In genomic region chr3:187709155-187709554, GRCh38 we compare ENCODE assay signal across 19 cellular contexts. TPM values are rescaled to one million over a fixed set of nuclear protein-coding genes. Genes with fewer than 3 reads are reported as not detected.
DNase-seq lines count a peak whose midpoint lies in the region; ATAC-seq and TF ChIP-seq lines count a peak whose summit lies in the region.
"Had no signal": no experiment of that assay in that cellular context is flagged by ENCODE, and none has a peak within 500 bp of the region (broad histone marks: within the 10 kb centered on the region; RNA-seq: fewer than 3 reads in every experiment).

No MANE protein-coding gene starts in this region.

- H3K4me1 ChIP-seq in GM23338 (ENCODE audit: insufficient read depth) (no peaks in the 10 kb centered on the region), Panc1 (ENCODE audit: control insufficient read depth, insufficient read depth, low read length) (no peaks in the 10 kb centered on the region)
- H3K4me1 ChIP-seq: thyroid gland had no signal

- intact Hi-C loops in Panc1 (cut with micrococcal nuclease; ENCODE audit: unreplicated experiment), result no loop called here

- H3K27ac Mint-ChIP-seq in GM23338, result no peak overlapping the region
- no peak overlapping the region for H3K27ac Mint-ChIP-seq in activated naive CD4-positive, alpha-beta T cell treated with anti-CD3 and anti-CD28 coated beads, Interleukin-2, amount 50 U/mL, for 72 hours
- H3K27ac Mint-ChIP-seq: activated naive CD4-positive, alpha-beta T cell treated with anti-CD3 and anti-CD28 coated beads, Interleukin-2, amount 50 U/mL, for 24 hours had no signal

- H3K4me2 ChIP-seq in GM23338, result no peak overlapping the region

- no peaks in the 10 kb centered on the region for H3K27me3 Mint-ChIP-seq in GM23338 (ENCODE audit: insufficient read depth, low read depth, poor library complexity)
- H3K27me3 Mint-ChIP-seq: activated naive CD4-positive, alpha-beta T cell treated with anti-CD3 and anti-CD28 coated beads, Interleukin-2, amount 50 U/mL, for 24 hours had no signal

- H3K36me3 ChIP-seq in GM23338 (ENCODE audit: insufficient read depth) (no peaks in the 10 kb centered on the region), Panc1 (ENCODE audit: control insufficient read depth, insufficient read depth, low read length) (no peaks in the 10 kb centered on the region)
- H3K36me3 ChIP-seq: thyroid gland had no signal

- H3K9me3 Mint-ChIP-seq in GM23338, result no peaks in the 10 kb centered on the region
- no peaks in the 10 kb centered on the region for H3K9me3 Mint-ChIP-seq in activated naive CD4-positive, alpha-beta T cell treated with anti-CD3 and anti-CD28 coated beads, Interleukin-2, amount 50 U/mL, for 72 hours
- H3K9me3 Mint-ChIP-seq: activated naive CD4-positive, alpha-beta T cell treated with anti-CD3 and anti-CD28 coated beads, Interleukin-2, amount 50 U/mL, for 24 hours; neural crest cell had no signal

- H3K27ac ChIP-seq in AG04450 (ENCODE audit: low read depth, low read length) (no peak overlapping the region), GM23338 (ENCODE audit: low read depth) (no peak overlapping the region), Panc1 (ENCODE audit: low read length) (no peak overlapping the region)
- H3K27ac ChIP-seq: thyroid gland had no signal

- H2AFZ ChIP-seq in GM23338, result no peak overlapping the region

- no peak overlapping the region for H3K4me3 ChIP-seq in AG04450 (ENCODE audit: low read depth, low read length)
- no peak overlapping the region for H3K4me3 ChIP-seq in GM23338
- no peak overlapping the region for H3K4me3 ChIP-seq in Panc1 (ENCODE audit: low read depth in 2 of 2, low read length in 2 of 2)
- H3K4me3 ChIP-seq in fibroblast of villous mesenchyme (ENCODE audit: low read depth, low read length), result no peak overlapping the region
- H3K4me3 ChIP-seq: thyroid gland had no signal

- peak; percentile 83 for ATAC-seq in GM23338
- ATAC-seq in Panc1, result peak; percentile 83; the same call in 1 of the 2 replicates
- no peak for ATAC-seq in GM18873 (IDR thresholded peaks at IDR 0.05; ENCODE audit: low FRiP score, unreplicated experiment)
- ATAC-seq in HG03025 (IDR thresholded peaks at IDR 0.05; ENCODE audit: low FRiP score, unreplicated experiment), result no peak
- no peak for ATAC-seq in activated naive CD4-positive, alpha-beta T cell treated with anti-CD3 and anti-CD28 coated beads, Interleukin-2, amount 50 U/mL, for 72 hours
- ATAC-seq: sciatic nerve had no signal

- no peak overlapping the region for H3K4me3 Mint-ChIP-seq in GM23338
- H3K4me3 Mint-ChIP-seq: activated naive CD4-positive, alpha-beta T cell treated with anti-CD3 and anti-CD28 coated beads, Interleukin-2, amount 50 U/mL, for 24 hours; neural crest cell had no signal

- H3K27me3 ChIP-seq in AG04450 (ENCODE audit: control insufficient read depth, insufficient read depth, low read length) (no peaks in the 10 kb centered on the region), GM23338 (ENCODE audit: insufficient read depth) (no peaks in the 10 kb centered on the region), Panc1 (ENCODE audit: control insufficient read depth, insufficient read depth, low read length) (no peaks in the 10 kb centered on the region)
- H3K27me3 ChIP-seq: thyroid gland had no signal

- in situ Hi-C loops in Panc1 (cut with HindIII; ENCODE audit: low pct_unique_long_range_greater_than_20kb, low sequenced_read_pairs), result no loop called here

- peaks cover 2% of the 10 kb centered on the region; the same call in 1 of the 3 replicates for H3K4me1 Mint-ChIP-seq in GM23338
- H3K4me1 Mint-ChIP-seq: neural crest cell had no signal

- H3K79me2 ChIP-seq in GM23338 (replicated peaks; ENCODE audit: insufficient read depth), result no peaks in the 10 kb centered on the region

- no peak for DNase-seq in AG04450 (ENCODE audit: low read depth, low spot score)
- DNase-seq in GM23338 (ENCODE audit: low spot score), result peak; percentile 53
- no peak for DNase-seq in Panc1 (ENCODE audit: low read depth, low spot score)
- DNase-seq in fibroblast of villous mesenchyme (ENCODE audit: low read depth), result no peak
- no peak for DNase-seq in NCI-H1930 (lab: John Stamatoyannopoulos, UW)
- DNase-seq in activated naive CD4-positive, alpha-beta T cell treated with anti-CD3 and anti-CD28 coated beads, Interleukin-2, amount 50 U/mL, for 72 hours (ENCODE audit: low spot score in 2 of 2), result no peak
- DNase-seq: Kasumi-1; NCI-H1436 treated with DMSO at 0.1 percent for 48 hours; stimulated activated CD4-positive, alpha-beta T cell treated with anti-CD3 and anti-CD28 coated beads, Interleukin-4, amount 100 ng/mL, for 4 hours; thyroid gland had no signal

- no peaks in the 10 kb centered on the region for H3K9me2 ChIP-seq in GM23338 (ENCODE audit: insufficient read depth)

- CTCF ChIA-PET in AG04450 (lab: Charles Lee) (interaction anchor here (0.7 to 11.5 kb wide), 7 partner anchors 11 to 1438 kb away, joined by 3 to 119 read pairs (median 5); no protein-coding TSS in a partner anchor), Panc1 (lab: Charles Lee) (interaction anchor here (0.5 to 1.1 kb wide), 5 partner anchors 30 to 596 kb away, joined by 4 to 5 read pairs (median 4); no protein-coding TSS in a partner anchor)

- TF ChIP-seq CTCF in AG04450 (IDR thresholded peaks at IDR 0.05; ENCODE audit: low read depth, low read length), result peak; percentile 28
- peak; percentile 53 for TF ChIP-seq CTCF in GM23338 (conservative IDR thresholded peaks at IDR 0.05; ENCODE audit: low read depth in 2 of 2)
- TF ChIP-seq CTCF in Panc1 (IDR thresholded peaks at IDR 0.05), result peak; percentile 59
- peak; percentile 12 for TF ChIP-seq CTCF in fibroblast of villous mesenchyme (IDR thresholded peaks at IDR 0.05; ENCODE audit: insufficient read depth, low read depth, low read length)

- POLR2A ChIA-PET in AG04450 (lab: Yijun Ruan, JAX) (no interaction called here), Panc1 (lab: Charles Lee) (no interaction called here)

- no peaks in the 10 kb centered on the region for H3F3A ChIP-seq in GM23338 (replicated peaks; ENCODE audit: low read depth)

- H3K9me3 ChIP-seq in AG04450 (ENCODE audit: control insufficient read depth, insufficient read depth, low read length) (no peaks in the 10 kb centered on the region), Panc1 (ENCODE audit: control insufficient read depth, insufficient read depth, low read depth, low read length) (no peaks in the 10 kb centered on the region)
- H3K9me3 ChIP-seq: thyroid gland had no signal

- no peaks in the 10 kb centered on the region for H3K36me3 Mint-ChIP-seq in GM23338 (ENCODE audit: low read depth)
- H3K36me3 Mint-ChIP-seq in activated naive CD4-positive, alpha-beta T cell treated with anti-CD3 and anti-CD28 coated beads, Interleukin-2, amount 50 U/mL, for 72 hours, result no peaks in the 10 kb centered on the region
- H3K36me3 Mint-ChIP-seq: activated naive CD4-positive, alpha-beta T cell treated with anti-CD3 and anti-CD28 coated beads, Interleukin-2, amount 50 U/mL, for 24 hours had no signal

- H4K20me1 ChIP-seq in GM23338 (replicated peaks; ENCODE audit: insufficient read depth), result no peaks in the 10 kb centered on the region

- no TSS peak for BruUV-seq in Panc1 (replicated peaks; lab: Mats Ljungman, UMichigan)

TF ChIP-seq in GM23338, 12 proteins besides CTCF, POLR2A, EP300 and RAD21 (continues in another document):
- TF ChIP-seq POLR2AphosphoS5 (IDR thresholded peaks at IDR 0.05; ENCODE audit: low read depth), result no peak
- TF ChIP-seq ETS1 (IDR thresholded peaks at IDR 0.05), result no peak
- TF ChIP-seq EZH2 (IDR thresholded peaks at IDR 0.05; ENCODE audit: low read depth, unreplicated experiment), result no peak
- no peak for TF ChIP-seq NANOG (IDR thresholded peaks at IDR 0.05; ENCODE audit: borderline replicate concordance)
- no peak for TF ChIP-seq JUNB (IDR thresholded peaks at IDR 0.05; ENCODE audit: unreplicated experiment)
- no peak for TF ChIP-seq ZNF114 (CRISPR knock-in tag; IDR thresholded peaks at IDR 0.05)
- no peak for TF ChIP-seq ZNF331 (CRISPR knock-in tag; IDR thresholded peaks at IDR 0.05; ENCODE audit: low read depth)
- no peak for TF ChIP-seq EZH2phosphoT487 (IDR thresholded peaks at IDR 0.05; ENCODE audit: unreplicated experiment)

RNA-seq across cellular contexts. Expression of gene RTP2, which starts 6.8 kb away (rescaled TPM):
- polyA plus RNA-seq in AG04450 (2011; rRNA removed), result not detected in 2 replicates
- polyA minus RNA-seq in AG04450 (2011; rRNA and poly(A)+ RNA removed), result not detected in 2 replicates
- not detected in 2 replicates for total RNA-seq in GM23338 (2014; rRNA removed; shearing (Covaris generic))
- not detected in 2 replicates for polyA plus RNA-seq in GM23338 (2016; fragmentation: Nextera tagmentation; extraction: Ambion mirVana)
- not detected for total RNA-seq in Panc1 (2021; ENCODE audit: unreplicated experiment)
- not detected for polyA plus RNA-seq in Panc1 (2012; ENCODE audit: insufficient read length)
- not detected in 2 replicates for total RNA-seq in fibroblast of villous mesenchyme
- total RNA-seq in activated naive CD4-positive, alpha-beta T cell treated with anti-CD3 and anti-CD28 coated beads, Interleukin-2, amount 50 U/mL, for 72 hours, result not detected
- total RNA-seq: frontal cortex; NCI-H460; neural crest cell; RPMI7951; sciatic nerve; T-helper 1 cell treated with Interleukin-12 subunit alpha and Interleukin-12 subunit beta and Interleukin-4 antibody, amounts not matched to agents 30 ng/mL and 1 ng/mL, for 36 hours; thyroid gland had no signal

RNA-seq across cellular contexts. Expression of gene BCL6, which starts 36.1 kb away (rescaled TPM):
- polyA plus RNA-seq in AG04450 (2011; rRNA removed) (12.8 and 19.2 TPM in 2 replicates), GM23338 (2016; fragmentation: Nextera tagmentation; extraction: Ambion mirVana) (2.5 and 2.6 TPM in 2 replicates)
- polyA minus RNA-seq in AG04450 (2011; rRNA and poly(A)+ RNA removed), result 38.5 and 41.9 TPM in 2 replicates
- total RNA-seq in GM23338 (2014; rRNA removed; shearing (Covaris generic)), result 5.4 and 5.9 TPM in 2 replicates
- total RNA-seq in Panc1 (2021; ENCODE audit: unreplicated experiment) (21.5 TPM), fibroblast of villous mesenchyme (17.4 and 26.8 TPM in 2 replicates)
- 25.3 TPM for polyA plus RNA-seq in Panc1 (2012; ENCODE audit: insufficient read length)
- 100 to 1,000 TPM; 103 to 114 TPM for total RNA-seq in activated naive CD4-positive, alpha-beta T cell treated with anti-CD3 and anti-CD28 coated beads, Interleukin-2, amount 50 U/mL, for 72 hours

RNA-seq across cellular contexts. Expression of gene SST, which starts 39.0 kb away (rescaled TPM):
- polyA plus RNA-seq in AG04450 (2011; rRNA removed), result not detected in 2 replicates
- not detected in 2 replicates for polyA minus RNA-seq in AG04450 (2011; rRNA and poly(A)+ RNA removed)
- total RNA-seq in GM23338 (2014; rRNA removed; shearing (Covaris generic)), result not detected in 2 replicates
- polyA plus RNA-seq in GM23338 (2016; fragmentation: Nextera tagmentation; extraction: Ambion mirVana), result 3.2 and 3.9 TPM in 2 replicates
- not detected for total RNA-seq in Panc1 (2021; ENCODE audit: unreplicated experiment)
- not detected for polyA plus RNA-seq in Panc1 (2012; ENCODE audit: insufficient read length)
- total RNA-seq in fibroblast of villous mesenchyme, result not detected in 2 replicates
- not detected for total RNA-seq in activated naive CD4-positive, alpha-beta T cell treated with anti-CD3 and anti-CD28 coated beads, Interleukin-2, amount 50 U/mL, for 72 hours
- total RNA-seq: NCI-H460; RPMI7951; sciatic nerve; T-helper 1 cell treated with Interleukin-12 subunit alpha and Interleukin-12 subunit beta and Interleukin-4 antibody, amounts not matched to agents 30 ng/mL and 1 ng/mL, for 36 hours had no signal

Comparison
In these comparisons a context has a peak if more than half of its experiments do, and no peak if none do; other contexts are left out.
1. ATAC-seq: peak in GM23338 (single experiment) and Panc1 (single experiment); none in GM18873 (single experiment), HG03025 (single experiment) and activated naive CD4-positive, alpha-beta T cell treated with anti-CD3 and anti-CD28 coated beads, Interleukin-2, amount 50 U/mL, for 72 hours (0 of 2).
2. Peak in every context shown above with its lines, with median percentiles within 50 percentile points of each other: CTCF ChIP-seq.